ENCODE assay signal across 8 cellular contexts in the genomic region with DNA sequence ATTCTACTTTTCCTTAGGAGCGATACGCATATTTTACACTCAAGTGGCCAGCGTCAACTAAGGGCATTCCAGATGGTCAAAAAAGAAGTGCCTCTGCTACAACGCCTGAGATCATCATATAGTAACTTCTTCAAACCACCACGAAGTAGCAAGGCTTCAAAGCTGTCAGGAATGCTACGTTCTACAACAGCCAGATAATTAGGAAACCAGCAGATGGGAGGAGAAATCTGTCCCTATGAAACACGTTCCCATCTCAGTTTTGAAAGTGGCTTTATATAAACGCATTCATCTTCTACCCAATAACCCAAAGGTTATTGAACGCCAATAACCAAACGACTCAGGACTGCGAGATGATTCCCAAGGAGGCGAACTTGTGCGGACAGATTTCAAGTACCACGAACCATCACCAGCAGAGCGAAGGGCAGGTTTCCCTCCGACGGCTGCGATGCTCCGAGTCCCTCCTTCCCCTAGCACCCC. TPM values are rescaled to one million over a fixed set of nuclear protein-coding genes. Genes with fewer than 3 reads are reported as not detected.
DNase-seq lines count a peak whose midpoint lies in the region; ATAC-seq, FAIRE-seq and TF ChIP-seq lines count a peak whose summit lies in the region.

No MANE protein-coding gene starts in this region.

- no peaks in the 10 kb centered on the region for H3K9me3 Mint-ChIP-seq in natural killer cell

- intact Hi-C loops in natural killer cell (cut with micrococcal nuclease) = no loop called here

- FAIRE-seq in GM12891 (lab: Jason Lieb, UNC) = peak; percentile 38
- FAIRE-seq in RCC 7860 (lab: Jason Lieb, UNC) = no peak

- H3K4me1 ChIP-seq in Peyer's patch = no peaks in the 10 kb centered on the region
- no peaks in the 10 kb centered on the region for H3K4me1 ChIP-seq in endocrine pancreas (ENCODE audit: control insufficient read depth, insufficient read depth, low read length)

- H3K4me3 ChIP-seq in AG10803 (ENCODE audit: low read length) = peak overlapping the region; percentile 76
- H3K4me3 ChIP-seq in Peyer's patch = peak overlapping the region; percentile 72 to 97 (median 94)
- peak overlapping the region; percentile 62 for H3K4me3 ChIP-seq in endocrine pancreas (ENCODE audit: control insufficient read depth, insufficient read depth, low read length)

- ATAC-seq in natural killer cell = no peak
- ATAC-seq in GM21528 (IDR thresholded peaks at IDR 0.05; ENCODE audit: low FRiP score, unreplicated experiment) = no peak

- peak; percentile 73 for DNase-seq in AG10803 (ENCODE audit: low read depth)
- no peak for DNase-seq in GM12891 (ENCODE audit: insufficient read length, low spot score)
- DNase-seq in Peyer's patch = peak in 1 of 3 donors; percentile 51
- no peak for DNase-seq in natural killer cell
- no peak for DNase-seq in RCC 7860 (ENCODE audit: low spot score)
- DNase-seq in activated CD4-positive, alpha-beta T cell treated with anti-CD3 and anti-CD28 coated beads for 4 hours = no peak

- peak overlapping the region; percentile 83 for H3K4me3 Mint-ChIP-seq in natural killer cell

- H3K27me3 Mint-ChIP-seq in natural killer cell (ENCODE audit: low read depth in 2 of 2) = no peaks in the 10 kb centered on the region

- H3K27ac ChIP-seq in Peyer's patch = peak overlapping the region; percentile 82 to 94 (median 92)

- TF ChIP-seq CTCF in AG10803 (conservative IDR thresholded peaks at IDR 0.05; ENCODE audit: low read length) (no peak), Peyer's patch (IDR thresholded peaks at IDR 0.05) (no peak), natural killer cell (IDR thresholded peaks at IDR 0.05) (no peak)

- H3K9me3 ChIP-seq in Peyer's patch = no peaks in the 10 kb centered on the region
- no peaks in the 10 kb centered on the region for H3K9me3 ChIP-seq in endocrine pancreas (ENCODE audit: control insufficient read depth, low read length)

- peak overlapping the region; percentile 77 for H3K9ac ChIP-seq in endocrine pancreas (ENCODE audit: control insufficient read depth, insufficient read depth, low read length)

- no peaks in the 10 kb centered on the region for H3K27me3 ChIP-seq in Peyer's patch
- no peaks in the 10 kb centered on the region for H3K27me3 ChIP-seq in endocrine pancreas (ENCODE audit: control insufficient read depth, insufficient read depth, low read length)

- peaks cover 16 to 17% of the 10 kb centered on the region in 2 donors for H3K4me1 Mint-ChIP-seq in natural killer cell

- H3K27ac Mint-ChIP-seq in natural killer cell = peak overlapping the region; percentile 42 to 46

- no peak for TF ChIP-seq POLR2A in GM12891 (IDR thresholded peaks at IDR 0.05; ENCODE audit: low read depth, low read length)
- TF ChIP-seq POLR2A in Peyer's patch (IDR thresholded peaks at IDR 0.05) = no peak

- no peaks in the 10 kb centered on the region for H3K36me3 ChIP-seq in Peyer's patch
- no peaks in the 10 kb centered on the region for H3K36me3 ChIP-seq in endocrine pancreas (ENCODE audit: control insufficient read depth, insufficient read depth, low read length)

- H3K36me3 Mint-ChIP-seq in natural killer cell = no peaks in the 10 kb centered on the region

TF ChIP-seq in GM12891, 5 proteins besides CTCF, POLR2A, EP300 and RAD21:
- TF ChIP-seq POLR2AphosphoS5 (IDR thresholded peaks at IDR 0.05; ENCODE audit: low read depth, low read length) = no peak
- no peak for TF ChIP-seq TAF1 (IDR thresholded peaks at IDR 0.05; ENCODE audit: low read depth, low read length)
- no peak for TF ChIP-seq PAX5 (IDR thresholded peaks at IDR 0.05; ENCODE audit: insufficient read depth, low read length, severe bottlenecking)
- TF ChIP-seq POU2F2 (IDR thresholded peaks at IDR 0.05; ENCODE audit: low read depth, low read length) = no peak
- no peak for TF ChIP-seq SPI1 (IDR thresholded peaks at IDR 0.05; ENCODE audit: low read depth, low read length)

RNA-seq across cellular contexts. Expression of a gene that starts 1.2 kb away (rescaled TPM):
- 29.2 TPM for polyA plus RNA-seq in GM12891 (2012; ENCODE audit: low read depth, missing spikeins)
- total RNA-seq in Peyer's patch = 10 to 100 TPM; 46.2 to 95.4 (median 73.5) TPM
- 10 to 100 TPM; 28.5 to 34.6 (median 34.5) TPM for total RNA-seq in natural killer cell

RNA-seq across cellular contexts. Expression of a gene that starts 18.1 kb away (rescaled TPM):
- 7.8 TPM for polyA plus RNA-seq in GM12891 (2012; ENCODE audit: low read depth, missing spikeins)
- total RNA-seq in Peyer's patch (10 to 100 TPM in 1 of 4 donors, 1 to 10 TPM in 2, under 1 TPM in 1; 0.53 to 14.0 (median 1.4) TPM), natural killer cell (1 to 10 TPM; 1.3 to 1.5 (median 1.4) TPM)
